In the genomic region with DNA sequence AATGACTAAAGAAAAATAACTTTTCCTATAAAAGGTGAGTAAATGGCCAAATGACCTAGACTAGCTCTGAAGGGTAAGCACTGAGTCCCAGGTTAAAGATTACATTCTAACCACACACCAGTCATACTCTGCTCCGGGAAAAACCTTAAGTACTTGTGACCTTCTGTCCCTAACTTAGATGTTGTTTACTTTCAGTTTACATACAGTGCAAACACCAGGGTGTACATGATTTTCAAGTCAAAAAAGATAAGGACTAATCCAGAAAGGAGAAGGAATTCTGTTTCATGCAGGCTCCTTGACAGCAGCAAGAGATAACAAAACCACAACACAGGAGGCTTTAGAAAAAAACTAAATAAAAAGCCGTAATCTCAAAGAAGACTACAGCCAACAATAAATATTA, we compare ENCODE assay signal across 9 cellular contexts.
DNase-seq lines count a peak whose midpoint lies in the region; ATAC-seq and TF ChIP-seq lines count a peak whose summit lies in the region.
"Had no signal": no experiment of that assay in that cellular context is flagged by ENCODE, and none has a peak within 500 bp of the region (broad histone marks: within the 10 kb centered on the region; RNA-seq: fewer than 3 reads in every experiment).

No MANE protein-coding gene starts in this region.

- no peak overlapping the region for H2AFZ ChIP-seq in smooth muscle cell (ENCODE audit: low read depth)

- peak; percentile 21 for DNase-seq in adipocyte (ENCODE audit: low read depth)
- no peak for DNase-seq in smooth muscle cell (lab: John Stamatoyannopoulos, UW; ENCODE audit: unreplicated experiment)
- DNase-seq in NCI-H1930 (lab: John Stamatoyannopoulos, UW): no peak
- DNase-seq in activated effector memory CD4-positive, alpha-beta T cell treated with Interleukin-2 at 50 U/mL for 16 hours: no peak
- DNase-seq in nucleus accumbens (lab: John Stamatoyannopoulos, UW): no peak
- no peak for DNase-seq in posterior cingulate gyrus
- DNase-seq: H7 had no signal

- peak; percentile 99 for ATAC-seq in GM19438 (IDR thresholded peaks at IDR 0.05; ENCODE audit: low read depth, unreplicated experiment)
- peak; percentile 65 for ATAC-seq in HG03025 (IDR thresholded peaks at IDR 0.05; ENCODE audit: low FRiP score, unreplicated experiment)

- peaks cover 51% of the 10 kb centered on the region for H3K4me1 ChIP-seq in adipocyte (ENCODE audit: control insufficient read depth, insufficient read depth, low read length)
- no peaks in the 10 kb centered on the region for H3K4me1 ChIP-seq in smooth muscle cell (ENCODE audit: low read depth)

- H3K4me3 ChIP-seq in adipocyte (ENCODE audit: low read length) (no peak overlapping the region), smooth muscle cell (no peak overlapping the region)

- H3K9ac ChIP-seq in adipocyte (ENCODE audit: low read length): peak overlapping the region; percentile 80
- H3K9ac ChIP-seq in smooth muscle cell (ENCODE audit: low read depth): no peak overlapping the region

- no peaks in the 10 kb centered on the region for H3K79me2 ChIP-seq in smooth muscle cell (ENCODE audit: low read depth)

- intact Hi-C loops in posterior cingulate gyrus (cut with DNase I): no loop called here

- no peaks in the 10 kb centered on the region for H3K9me3 ChIP-seq in adipocyte (ENCODE audit: control insufficient read depth, low read length)
- no peaks in the 10 kb centered on the region for H3K9me3 ChIP-seq in smooth muscle cell (replicated peaks; ENCODE audit: low read depth)

- no peaks in the 10 kb centered on the region for H3F3A ChIP-seq in smooth muscle cell (ENCODE audit: low read depth)

- no peak for TF ChIP-seq CTCF in smooth muscle cell (IDR thresholded peaks at IDR 0.05; ENCODE audit: borderline replicate concordance, insufficient read depth, poor library complexity, severe bottlenecking)

- peak overlapping the region; percentile 47 for H3K4me2 ChIP-seq in smooth muscle cell

- no peaks in the 10 kb centered on the region for H3K36me3 ChIP-seq in adipocyte (ENCODE audit: control insufficient read depth, insufficient read depth, low read length, severe bottlenecking)
- no peaks in the 10 kb centered on the region for H3K36me3 ChIP-seq in smooth muscle cell (ENCODE audit: low read depth)

- H4K20me1 ChIP-seq in smooth muscle cell (ENCODE audit: low read depth): no peaks in the 10 kb centered on the region

- 1% methylated on average over 2 of the region's 2 CpGs for WGBS in smooth muscle cell (ENCODE audit: low lambda C conversion rate)

- H3K27me3 ChIP-seq in adipocyte (replicated peaks; ENCODE audit: control insufficient read depth, insufficient read depth, low read length): no peaks in the 10 kb centered on the region
- H3K27me3 ChIP-seq in smooth muscle cell (ENCODE audit: low read depth): no peaks in the 10 kb centered on the region

- no peak overlapping the region for H3K27ac ChIP-seq in smooth muscle cell (ENCODE audit: low read depth)
